In genomic region chr7:147639037-147639436, GRCh38 we compare ENCODE assay signal across 20 cellular contexts.
"Had no signal": no experiment of that assay in that cellular context is flagged by ENCODE, and none has a peak within 500 bp of the region (broad histone marks: within the 10 kb centered on the region; RNA-seq: fewer than 3 reads in every experiment).

No MANE protein-coding gene starts in this region.

- DNase-seq: activated CD4-positive, alpha-beta T cell treated with anti-CD3 and anti-CD28 coated beads, Interleukin-2, amount 50 U/mL, for 4 hours; activated gamma-delta T cell treated with Interleukin-2 at 50 U/mL for 16 hours; activated T-cell treated with anti-CD3 and anti-CD28 coated beads for 4 hours; adrenal gland; dermis blood vessel endothelial cell; foreskin fibroblast; glutamatergic neuron; immature natural killer cell; left colon; lower lobe of right lung; psoas muscle; right lobe of liver; small intestine; stimulated activated CD4-positive, alpha-beta T cell treated with anti-CD3 and anti-CD28 coated beads, Interleukin-15, amount 100 ng/mL, for 24 hours; stimulated activated CD4-positive, alpha-beta T cell treated with anti-CD3 and anti-CD28 coated beads, Interleukin-2, amount 100 ng/mL, for 48 hours; testis; WERI-Rb-1 had no signal

- H3K4me3 ChIP-seq: adrenal gland, lower lobe of right lung, psoas muscle, right lobe of liver, SJSA1, testis had no signal

- H3K27ac ChIP-seq: adrenal gland, epithelial cell of prostate, lower lobe of right lung, psoas muscle, right lobe of liver, SJSA1, testis, WERI-Rb-1 had no signal

- ATAC-seq: activated naive CD4-positive, alpha-beta T cell treated with anti-CD3 and anti-CD28 coated beads, Interleukin-2, amount 50 U/mL, for 72 hours; left colon; lower lobe of right lung; psoas muscle; right lobe of liver had no signal

- H3K27me3 ChIP-seq: adrenal gland, right lobe of liver, SJSA1, testis had no signal
